ENCODE assay signal across 21 cellular contexts in genomic region chr20:57031867-57032355, GRCh38.
DNase-seq lines count a peak whose midpoint lies in the region; ATAC-seq, FAIRE-seq and TF ChIP-seq lines count a peak whose summit lies in the region.
"Had no signal": no experiment of that assay in that cellular context is flagged by ENCODE, and none has a peak within 500 bp of the region (broad histone marks: within the 10 kb centered on the region; RNA-seq: fewer than 3 reads in every experiment).

No MANE protein-coding gene starts in this region.

- H3K4me2 ChIP-seq in BLaER1 treated with 17β-estradiol and CSF1 and Interleukin-3, amounts not matched to agents 10 nM and 100 nM: peak overlapping the region; percentile 58 to 93 (median 83); a peak in 21 of 22 replicates
- peak overlapping the region; percentile 72 for H3K4me2 ChIP-seq in PC-9
- H3K4me2 ChIP-seq in neural progenitor cell: no peak overlapping the region
- H3K4me2 ChIP-seq: KMS-11 had no signal

- H4K20me1 ChIP-seq in BLaER1 treated with 17β-estradiol and CSF1 and Interleukin-3, amounts not matched to agents 10 nM and 100 nM: no peaks in the 10 kb centered on the region; a peak in 2 of 22 replicates
- H4K20me1 ChIP-seq in PC-9 (ENCODE audit: insufficient read depth) (no peaks in the 10 kb centered on the region), neural progenitor cell (ENCODE audit: low read depth) (no peaks in the 10 kb centered on the region)

- ATAC-seq in GM19035 (IDR thresholded peaks at IDR 0.05; ENCODE audit: unreplicated experiment): no peak

- H3K4me1 Mint-ChIP-seq in neural progenitor cell: peaks cover 55% of the 10 kb centered on the region
- H3K4me1 Mint-ChIP-seq: CD4-positive, CD25-positive, alpha-beta regulatory T cell had no signal

- no peaks in the 10 kb centered on the region for H3K36me3 ChIP-seq in BLaER1 treated with 17β-estradiol and CSF1 and Interleukin-3, amounts not matched to agents 10 nM and 100 nM
- H3K36me3 ChIP-seq in PC-9 (ENCODE audit: low read depth): no peaks in the 10 kb centered on the region
- H3K36me3 ChIP-seq in bronchial epithelial cell (ENCODE audit: control insufficient read depth, insufficient read depth, low read length): no peaks in the 10 kb centered on the region
- no peaks in the 10 kb centered on the region for H3K36me3 ChIP-seq in neural progenitor cell
- H3K36me3 ChIP-seq: MG63, SJCRH30 had no signal

- H3K27me3 ChIP-seq in BLaER1 treated with 17β-estradiol and CSF1 and Interleukin-3, amounts not matched to agents 10 nM and 100 nM: peaks cover 10 to 23% (median 20%) of the 10 kb centered on the region in 11 experiments; a peak in 20 of 22 replicates
- H3K27me3 ChIP-seq in PC-9 (ENCODE audit: insufficient read depth, low read depth) (no peaks in the 10 kb centered on the region), bronchial epithelial cell (ENCODE audit: control insufficient read depth, insufficient read depth, low read length) (no peaks in the 10 kb centered on the region), neural progenitor cell (no peaks in the 10 kb centered on the region)
- H3K27me3 ChIP-seq: MG63 had no signal

- no TSS peak for BruUV-seq in PC-9 (replicated peaks; lab: Mats Ljungman, UMichigan)

- H2AFZ ChIP-seq in PC-9 (no peak overlapping the region), neural progenitor cell (replicated peaks) (no peak overlapping the region)

- H3K79me2 ChIP-seq in PC-9 (ENCODE audit: low read depth) (no peaks in the 10 kb centered on the region), neural progenitor cell (ENCODE audit: low read depth) (no peaks in the 10 kb centered on the region)

- H3K4me1 ChIP-seq in BLaER1 treated with 17β-estradiol and CSF1 and Interleukin-3, amounts not matched to agents 10 nM and 100 nM: peaks cover 15 to 42% (median 31%) of the 10 kb centered on the region in 10 experiments
- peaks cover 23% of the 10 kb centered on the region for H3K4me1 ChIP-seq in PC-9 (replicated peaks; ENCODE audit: insufficient read depth)
- peaks cover 31% of the 10 kb centered on the region for H3K4me1 ChIP-seq in neural progenitor cell

- H3K4me3 ChIP-seq in BLaER1 treated with 17β-estradiol and CSF1 and Interleukin-3, amounts not matched to agents 10 nM and 100 nM: no peak overlapping the region
- H3K4me3 ChIP-seq in PC-9 (no peak overlapping the region), bronchial epithelial cell (ENCODE audit: low read depth, low read length) (no peak overlapping the region), neural progenitor cell (no peak overlapping the region)
- H3K4me3 ChIP-seq: MG63, SJCRH30 had no signal

- CTCF ChIA-PET in PC-9 (lab: Charles Lee): no interaction called here

- no peak overlapping the region for H3K27ac ChIP-seq in BLaER1 treated with 17β-estradiol and CSF1 and Interleukin-3, amounts not matched to agents 10 nM and 100 nM
- no peak overlapping the region for H3K27ac ChIP-seq in PC-9
- no peak overlapping the region for H3K27ac ChIP-seq in neural progenitor cell
- H3K27ac ChIP-seq: KMS-11, RWPE1, SJCRH30 had no signal

- peaks cover 2% of the 10 kb centered on the region for H3K9me3 Mint-ChIP-seq in neural progenitor cell

- POLR2A ChIA-PET in PC-9 (lab: Charles Lee; ENCODE audit: unreplicated experiment): no interaction called here

- FAIRE-seq in bronchial epithelial cell (lab: Jason Lieb, UNC): peak; percentile 72
- FAIRE-seq: A204.1, GM12892 had no signal

- no peaks in the 10 kb centered on the region; the same call in 1 of the 2 replicates for H3K9me2 ChIP-seq in PC-9 (ENCODE audit: insufficient read depth)

- peaks cover 21% of the 10 kb centered on the region for H3K27me3 Mint-ChIP-seq in neural progenitor cell (ENCODE audit: insufficient read depth, low read depth)

- H3K4me3 Mint-ChIP-seq in neural progenitor cell: no peak overlapping the region
- H3K4me3 Mint-ChIP-seq: CD4-positive, CD25-positive, alpha-beta regulatory T cell; HFFc6 had no signal

- H3K27ac Mint-ChIP-seq in neural progenitor cell: peak overlapping the region; percentile 4
- H3K27ac Mint-ChIP-seq: CD4-positive, CD25-positive, alpha-beta regulatory T cell had no signal

- H3K9ac ChIP-seq in BLaER1 treated with 17β-estradiol and CSF1 and Interleukin-3, amounts not matched to agents 10 nM and 100 nM: no peak overlapping the region
- H3K9ac ChIP-seq in neural progenitor cell: no peak overlapping the region
- H3K9ac ChIP-seq: KMS-11 had no signal

- peaks cover 9 to 23% (median 15%) of the 10 kb centered on the region in 11 experiments for H3K9me3 ChIP-seq in BLaER1 treated with 17β-estradiol and CSF1 and Interleukin-3, amounts not matched to agents 10 nM and 100 nM (replicated peaks in 1 of 11)
- H3K9me3 ChIP-seq in PC-9 (ENCODE audit: insufficient read depth, low read depth) (peaks cover 13% of the 10 kb centered on the region; the same call in 1 of the 2 replicates), neural progenitor cell (ENCODE audit: low read depth) (no peaks in the 10 kb centered on the region)
- H3K9me3 ChIP-seq: SJCRH30 had no signal

- 0 out of 2 replicates have a peak, but pooled peaks cover 8% of the 10 kb centered on the region for H3F3A ChIP-seq in PC-9 (ENCODE audit: insufficient read depth, low read depth)
- no peaks in the 10 kb centered on the region for H3F3A ChIP-seq in neural progenitor cell (ENCODE audit: low read depth)

- no peaks in the 10 kb centered on the region for H3K36me3 Mint-ChIP-seq in neural progenitor cell
- H3K36me3 Mint-ChIP-seq: CD4-positive, CD25-positive, alpha-beta regulatory T cell had no signal

- intact Hi-C loops in PC-9 (cut with micrococcal nuclease; ENCODE audit: unreplicated experiment): no loop called here

- DNase-seq in PC-9 (no peak), bronchial epithelial cell (ENCODE audit: low read depth) (no peak), neural progenitor cell (ENCODE audit: low spot score) (no peak), EL (no peak), globus pallidus (ENCODE audit: low spot score) (no peak), NCI-H1417 (lab: John Stamatoyannopoulos, UW) (no peak)
- DNase-seq: CD4-positive, CD25-positive, alpha-beta regulatory T cell; DMS53; GOT3; NCI-H1105; NCI-H187 treated with DMSO at 0.1 percent for 48 hours; NCI-H510A had no signal

- TF ChIP-seq CTCF in PC-9 (conservative IDR thresholded peaks at IDR 0.05) (no peak), bronchial epithelial cell (IDR thresholded peaks at IDR 0.05; ENCODE audit: insufficient read depth, low read length, severe bottlenecking) (no peak), neural progenitor cell (IDR thresholded peaks at IDR 0.05) (no peak)
